In the genomic region with DNA sequence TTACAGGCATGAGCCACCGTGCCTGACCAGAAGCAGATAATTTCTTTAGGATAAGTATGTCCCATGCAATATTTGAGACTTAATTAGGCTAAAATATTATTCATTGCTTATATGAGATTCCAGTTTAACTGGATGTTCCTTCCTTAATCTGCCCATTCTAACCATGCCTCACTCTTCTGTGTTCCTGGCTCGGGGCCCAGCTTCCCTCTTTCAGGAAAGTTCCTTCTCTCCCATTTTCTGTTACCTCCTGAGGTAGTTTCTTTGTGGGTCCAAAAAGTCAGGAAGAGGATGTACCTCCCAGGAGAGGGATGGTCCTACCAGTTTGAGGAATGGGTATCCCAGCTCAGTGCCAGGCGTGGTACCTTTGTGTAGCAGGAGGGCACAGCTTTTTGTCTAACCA, we compare ENCODE assay signal across 18 cellular contexts. TPM values are rescaled to one million over a fixed set of nuclear protein-coding genes. Genes with fewer than 3 reads are reported as not detected.
DNase-seq lines count a peak whose midpoint lies in the region; ATAC-seq and TF ChIP-seq lines count a peak whose summit lies in the region.
"Had no signal": no experiment of that assay in that cellular context is flagged by ENCODE, and none has a peak within 500 bp of the region (broad histone marks: within the 10 kb centered on the region; RNA-seq: fewer than 3 reads in every experiment).

No MANE protein-coding gene starts in this region.

- no peak overlapping the region for H3K4me3 ChIP-seq in lower lobe of right lung
- H3K4me3 ChIP-seq in stomach, result no peak overlapping the region

- no peak for TF ChIP-seq POLR2A in stomach (IDR thresholded peaks at IDR 0.05)

- WGBS in stomach, 5 donors, result 82 to 97% (median 87%) methylated on average over 3 of the region's 3 CpGs

- H3K9me3 Mint-ChIP-seq in T-helper 2 cell treated with Interferon-gamma antibody and Interleukin-4, amounts not matched to agents 5 μg/mL and 100 μg/mL, for 36 hours, result no peaks in the 10 kb centered on the region
- H3K9me3 Mint-ChIP-seq in brain, result no peaks in the 10 kb centered on the region
- H3K9me3 Mint-ChIP-seq: activated CD4-positive, alpha-beta T cell treated with anti-CD3 and anti-CD28 coated beads, Interleukin-2, amount 10 ng/mL, durations not matched to agents 7 days and 5 days; neural crest cell; type B pancreatic cell had no signal

- H3K4me3 Mint-ChIP-seq in T-helper 2 cell treated with Interferon-gamma antibody and Interleukin-4, amounts not matched to agents 5 μg/mL and 100 μg/mL, for 36 hours, result no peak overlapping the region
- H3K4me3 Mint-ChIP-seq in brain, result no peak overlapping the region
- H3K4me3 Mint-ChIP-seq: activated CD4-positive, alpha-beta T cell treated with anti-CD3 and anti-CD28 coated beads, Interleukin-2, amount 10 ng/mL, durations not matched to agents 7 days and 5 days; neural crest cell; type B pancreatic cell had no signal

- peaks cover 40% of the 10 kb centered on the region for H3K36me3 ChIP-seq in lower lobe of right lung
- H3K36me3 ChIP-seq in stomach, result peaks cover 27 to 45% (median 41%) of the 10 kb centered on the region in 4 donors

- H3K4me1 ChIP-seq in lower lobe of right lung (peaks cover 4% of the 10 kb centered on the region), stomach (peaks cover 22 to 31% (median 27%) of the 10 kb centered on the region in 4 donors)

- no peak for TF ChIP-seq EP300 in stomach (IDR thresholded peaks at IDR 0.05)

- H3K27ac ChIP-seq in lower lobe of right lung (peak overlapping the region; percentile 6), stomach (peak overlapping the region in 4 of 5 donors; percentile 55 to 76 (median 68))

- intact Hi-C loops in lower lobe of right lung (cut with DNase I), result no loop called here
- intact Hi-C loops in stomach (cut with DNase I; ENCODE audit: low total_unique reads), result no loop called here

- ATAC-seq in lower lobe of right lung, result no peak
- ATAC-seq in HG03095 (IDR thresholded peaks at IDR 0.05; ENCODE audit: unreplicated experiment), result no peak

- H3K9me3 ChIP-seq in lower lobe of right lung, result no peaks in the 10 kb centered on the region
- H3K9me3 ChIP-seq in stomach, result no peaks in the 10 kb centered on the region

- H3K4me1 Mint-ChIP-seq in T-helper 2 cell treated with Interferon-gamma antibody and Interleukin-4, amounts not matched to agents 5 μg/mL and 100 μg/mL, for 36 hours (ENCODE audit: low read depth), result peaks cover 11% of the 10 kb centered on the region
- peaks cover 8% of the 10 kb centered on the region for H3K4me1 Mint-ChIP-seq in brain
- H3K4me1 Mint-ChIP-seq: neural crest cell had no signal

- no peaks in the 10 kb centered on the region for H3K27me3 Mint-ChIP-seq in T-helper 2 cell treated with Interferon-gamma antibody and Interleukin-4, amounts not matched to agents 5 μg/mL and 100 μg/mL, for 36 hours (ENCODE audit: low read depth)
- no peaks in the 10 kb centered on the region for H3K27me3 Mint-ChIP-seq in brain
- H3K27me3 Mint-ChIP-seq: activated CD4-positive, alpha-beta T cell treated with anti-CD3 and anti-CD28 coated beads, Interleukin-2, amount 10 ng/mL, durations not matched to agents 7 days and 5 days; B cell; type B pancreatic cell had no signal

- TF ChIP-seq CTCF in brain (conservative IDR thresholded peaks at IDR 0.05) (no peak), lower lobe of right lung (IDR thresholded peaks at IDR 0.05) (no peak), stomach (IDR thresholded peaks at IDR 0.05) (no peak)

- DNase-seq in T-helper 2 cell treated with Interferon-gamma antibody and Interleukin-4, amounts not matched to agents 5 μg/mL and 100 μg/mL, for 36 hours (ENCODE audit: low spot score), result no peak
- DNase-seq in T-helper 2 cell (no peak), lower lobe of right lung (peak; percentile 10), stomach (no peak), SHP77 treated with DMSO at 0.1 percent for 48 hours (lab: John Stamatoyannopoulos, UW) (no peak), HPDE6-E6E7 (ENCODE audit: extremely low spot score) (no peak)
- DNase-seq: 8988T; activated CD4-positive, alpha-beta T cell treated with anti-CD3 and anti-CD28 coated beads, Interleukin-2, amount 10 ng/mL, durations not matched to agents 7 days and 5 days; activated CD8-positive, alpha-beta memory T cell treated with anti-CD3 and anti-CD28 coated beads, Interleukin-2, amount 50 U/mL, for 4 hours; HCEC 1CT; midbrain; NCI-H1417 treated with DMSO at 0.1 percent for 48 hours; NCI-H526 had no signal

- no peaks in the 10 kb centered on the region for H3K27me3 ChIP-seq in lower lobe of right lung (ENCODE audit: low read depth)
- no peaks in the 10 kb centered on the region for H3K27me3 ChIP-seq in stomach

- peak overlapping the region; percentile 16 for H3K27ac Mint-ChIP-seq in T-helper 2 cell treated with Interferon-gamma antibody and Interleukin-4, amounts not matched to agents 5 μg/mL and 100 μg/mL, for 36 hours
- peak overlapping the region in 3 of 5 experiments; percentile 0 to 35 (median 14) for H3K27ac Mint-ChIP-seq in brain
- H3K27ac Mint-ChIP-seq: activated CD4-positive, alpha-beta T cell treated with anti-CD3 and anti-CD28 coated beads, Interleukin-2, amount 10 ng/mL, durations not matched to agents 7 days and 5 days had no signal

- peaks cover 5% of the 10 kb centered on the region for H3K36me3 Mint-ChIP-seq in T-helper 2 cell treated with Interferon-gamma antibody and Interleukin-4, amounts not matched to agents 5 μg/mL and 100 μg/mL, for 36 hours (ENCODE audit: low read depth)
- H3K36me3 Mint-ChIP-seq in brain, result peaks cover 16% of the 10 kb centered on the region
- H3K36me3 Mint-ChIP-seq: type B pancreatic cell had no signal

RNA-seq across cellular contexts. Expression of gene UNK, which starts 23.3 kb away (rescaled TPM):
- polyA plus RNA-seq in brain (ENCODE audit: insufficient read depth, low read depth, low replicate concordance) (34.9 TPM), stomach (10 to 100 TPM; 13.5 to 17.3 (median 15.1) TPM)
- total RNA-seq in lower lobe of right lung (31.1 TPM), stomach (100 to 1,000 TPM in 1 of 5 donors, 10 to 100 TPM in 3, 1 to 10 TPM in 1; 3.5 to 102 (median 33.0) TPM)

RNA-seq across cellular contexts. Expression of gene UNC13D, which starts 36.3 kb away (rescaled TPM):
- polyA plus RNA-seq in brain (ENCODE audit: insufficient read depth, low read depth, low replicate concordance), result 1.8 TPM
- 118 TPM for total RNA-seq in lower lobe of right lung
- 10 to 100 TPM in 4 of 5 donors, 1 to 10 TPM in 1; 9.0 to 45.5 (median 25.5) TPM for total RNA-seq in stomach
- polyA plus RNA-seq in stomach, result 10 to 100 TPM in 2 of 3 donors, 1 to 10 TPM in 1; 6.4 to 18.5 (median 17.9) TPM

RNA-seq across cellular contexts. Expression of gene GALK1, which starts 42.9 kb away (rescaled TPM):
- polyA plus RNA-seq in brain (ENCODE audit: insufficient read depth, low read depth, low replicate concordance) (26.8 TPM), stomach (10 to 100 TPM; 32.7 to 41.0 (median 40.6) TPM)
- total RNA-seq in lower lobe of right lung (34.0 TPM), stomach (10 to 100 TPM in 4 of 5 donors, 1 to 10 TPM in 1; 7.6 to 57.1 (median 27.5) TPM)

RNA-seq across cellular contexts. Expression of gene WBP2, which starts 47.3 kb away (rescaled TPM):
- polyA plus RNA-seq in brain (ENCODE audit: insufficient read depth, low read depth, low replicate concordance), result 502 TPM
- total RNA-seq in lower lobe of right lung, result 145 TPM
- total RNA-seq in stomach, result 100 to 1,000 TPM in 1 of 5 donors, 10 to 100 TPM in 4; 28.6 to 122 (median 46.1) TPM
- 100 to 1,000 TPM in 1 of 3 donors, 10 to 100 TPM in 2; 87.3 to 104 (median 98.6) TPM for polyA plus RNA-seq in stomach
